1 cellular context compared by ENCODE assay signal in the genomic region with DNA sequence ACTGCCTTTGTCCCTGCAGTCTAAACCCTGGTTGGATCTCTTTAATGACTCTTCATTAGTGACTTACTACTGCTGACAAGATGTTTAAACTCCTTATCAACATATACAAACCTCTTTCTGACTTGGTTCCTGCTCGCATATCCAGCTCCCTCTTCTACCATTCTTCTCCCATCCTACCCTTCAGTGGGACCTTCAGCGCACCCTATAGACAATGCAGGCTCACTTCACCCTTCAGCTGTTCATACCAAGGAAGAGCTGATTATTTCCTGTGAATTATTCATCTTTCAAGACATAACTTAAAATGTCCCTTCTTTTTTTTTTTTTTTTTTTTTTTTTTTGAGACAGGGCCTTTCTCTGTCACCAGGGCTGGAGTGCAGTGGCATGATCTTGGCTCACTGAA.
TF ChIP-seq lines count a peak whose summit lies in the region.

No MANE protein-coding gene starts in this region.

TF ChIP-seq in Ishikawa, 13 proteins besides CTCF, POLR2A, EP300 and RAD21 (continued from another document):
- TF ChIP-seq, protein P1, sequence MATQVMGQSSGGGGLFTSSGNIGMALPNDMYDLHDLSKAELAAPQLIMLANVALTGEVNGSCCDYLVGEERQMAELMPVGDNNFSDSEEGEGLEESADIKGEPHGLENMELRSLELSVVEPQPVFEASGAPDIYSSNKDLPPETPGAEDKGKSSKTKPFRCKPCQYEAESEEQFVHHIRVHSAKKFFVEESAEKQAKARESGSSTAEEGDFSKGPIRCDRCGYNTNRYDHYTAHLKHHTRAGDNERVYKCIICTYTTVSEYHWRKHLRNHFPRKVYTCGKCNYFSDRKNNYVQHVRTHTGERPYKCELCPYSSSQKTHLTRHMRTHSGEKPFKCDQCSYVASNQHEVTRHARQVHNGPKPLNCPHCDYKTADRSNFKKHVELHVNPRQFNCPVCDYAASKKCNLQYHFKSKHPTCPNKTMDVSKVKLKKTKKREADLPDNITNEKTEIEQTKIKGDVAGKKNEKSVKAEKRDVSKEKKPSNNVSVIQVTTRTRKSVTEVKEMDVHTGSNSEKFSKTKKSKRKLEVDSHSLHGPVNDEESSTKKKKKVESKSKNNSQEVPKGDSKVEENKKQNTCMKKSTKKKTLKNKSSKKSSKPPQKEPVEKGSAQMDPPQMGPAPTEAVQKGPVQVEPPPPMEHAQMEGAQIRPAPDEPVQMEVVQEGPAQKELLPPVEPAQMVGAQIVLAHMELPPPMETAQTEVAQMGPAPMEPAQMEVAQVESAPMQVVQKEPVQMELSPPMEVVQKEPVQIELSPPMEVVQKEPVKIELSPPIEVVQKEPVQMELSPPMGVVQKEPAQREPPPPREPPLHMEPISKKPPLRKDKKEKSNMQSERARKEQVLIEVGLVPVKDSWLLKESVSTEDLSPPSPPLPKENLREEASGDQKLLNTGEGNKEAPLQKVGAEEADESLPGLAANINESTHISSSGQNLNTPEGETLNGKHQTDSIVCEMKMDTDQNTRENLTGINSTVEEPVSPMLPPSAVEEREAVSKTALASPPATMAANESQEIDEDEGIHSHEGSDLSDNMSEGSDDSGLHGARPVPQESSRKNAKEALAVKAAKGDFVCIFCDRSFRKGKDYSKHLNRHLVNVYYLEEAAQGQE (IDR thresholded peaks at IDR 0.05; ENCODE audit: low read depth) = no peak
TF ChIP-seq in Ishikawa: peak in this region for 0.
